1 cellular context compared by ENCODE assay signal in genomic region chr9:83622814-83623633, GRCh38.
A peak's percentile ranks its signal among the peaks of the same experiment; 100 is the strongest.
TF ChIP-seq lines count a peak whose summit lies in the region.

Gene IDNK, plus strand, starts transcription at chr9:83623143. Its CDS starts 29 bp downstream, at chr9:83623172.

TF ChIP-seq in HEK293, 187 proteins besides CTCF, POLR2A, EP300 and RAD21 (continued from another document and continues in another):
- TF ChIP-seq ZFP3 (tag by site-specific recombination; IDR thresholded peaks at IDR 0.05; ENCODE audit: low read depth) (no peak), ZNF366 (tag by site-specific recombination; conservative IDR thresholded peaks at IDR 0.05) (peak; percentile 94), ZNF146 (tag by site-specific recombination; IDR thresholded peaks at IDR 0.05) (no peak), ZNF140 (tag by site-specific recombination; IDR thresholded peaks at IDR 0.05) (no peak), HIC1 (tag by site-specific recombination; IDR thresholded peaks at IDR 0.05) (peak; percentile 83), KLF8 (tag by site-specific recombination; IDR thresholded peaks at IDR 0.05) (peak; percentile 46; the same call in 1 of the 2 replicates), ZNF202 (tag by site-specific recombination; IDR thresholded peaks at IDR 0.05; ENCODE audit: borderline replicate concordance) (no peak), PATZ1 (tag by site-specific recombination; IDR thresholded peaks at IDR 0.05) (peak; percentile 92), BCL11A (tag by site-specific recombination; IDR thresholded peaks at IDR 0.05; ENCODE audit: low read depth) (no peak), REST (tag by site-specific recombination; IDR thresholded peaks at IDR 0.05) (no peak), ZFP41 (tag by site-specific recombination; IDR thresholded peaks at IDR 0.05; ENCODE audit: borderline replicate concordance) (no peak), ZSCAN23 (tag by site-specific recombination; IDR thresholded peaks at IDR 0.05) (no peak), ZNF391 (tag by site-specific recombination; IDR thresholded peaks at IDR 0.05; ENCODE audit: borderline replicate concordance, low read depth) (no peak), ZNF501 (tag by site-specific recombination; IDR thresholded peaks at IDR 0.05) (no peak), ZSCAN30 (tag by site-specific recombination; IDR thresholded peaks at IDR 0.05) (no peak), SALL2 (tag by site-specific recombination; IDR thresholded peaks at IDR 0.05; ENCODE audit: borderline replicate concordance) (no peak), ZNF211 (tag by site-specific recombination; IDR thresholded peaks at IDR 0.05; ENCODE audit: low read depth) (no peak), ZNF621 (tag by site-specific recombination; IDR thresholded peaks at IDR 0.05) (no peak), HOXD13 (CRISPR knock-in tag; IDR thresholded peaks at IDR 0.05; ENCODE audit: borderline replicate concordance) (no peak), GFI1B (tag by site-specific recombination; IDR thresholded peaks at IDR 0.05) (no peak), ZNF747 (tag by site-specific recombination; IDR thresholded peaks at IDR 0.05) (no peak), ZBTB48 (tag by site-specific recombination; IDR thresholded peaks at IDR 0.05) (0 out of 2 replicates have a peak, but pooled peaks have one; percentile 26), ZNF184 (tag by site-specific recombination; IDR thresholded peaks at IDR 0.05) (no peak), GLI4 (tag by site-specific recombination; IDR thresholded peaks at IDR 0.05) (no peak), ZNF423 (tag by site-specific recombination; IDR thresholded peaks at IDR 0.05) (no peak), ZNF266 (tag by site-specific recombination; IDR thresholded peaks at IDR 0.05; ENCODE audit: low read depth) (no peak), TRIM28 (IDR thresholded peaks at IDR 0.05; ENCODE audit: borderline replicate concordance, low read length) (no peak), ZNF768 (tag by site-specific recombination; IDR thresholded peaks at IDR 0.05) (no peak), ZNF701 (tag by site-specific recombination; IDR thresholded peaks at IDR 0.05) (no peak), SP2 (tag by site-specific recombination; IDR thresholded peaks at IDR 0.05) (peak; percentile 88), ZBTB20 (tag by site-specific recombination; IDR thresholded peaks at IDR 0.05) (peak; percentile 78), ZNF19 (tag by site-specific recombination; IDR thresholded peaks at IDR 0.05; ENCODE audit: low read depth) (no peak), ZNF354C (tag by site-specific recombination; IDR thresholded peaks at IDR 0.05; ENCODE audit: borderline replicate concordance, low read depth) (no peak), IKZF3 (tag by site-specific recombination; IDR thresholded peaks at IDR 0.05) (peak; percentile 94), ZNF792 (tag by site-specific recombination; IDR thresholded peaks at IDR 0.05) (no peak), ZNF610 (tag by site-specific recombination; IDR thresholded peaks at IDR 0.05; ENCODE audit: borderline replicate concordance) (no peak), ZNF350 (tag by site-specific recombination; IDR thresholded peaks at IDR 0.05) (no peak), ATF2 (tag by site-specific recombination; IDR thresholded peaks at IDR 0.05; ENCODE audit: low read depth) (no peak), ZBTB7A (tag by site-specific recombination; IDR thresholded peaks at IDR 0.05; ENCODE audit: low read depth) (no peak), ZNF132 (tag by site-specific recombination; IDR thresholded peaks at IDR 0.05; ENCODE audit: borderline replicate concordance) (no peak), ZNF704 (tag by site-specific recombination; IDR thresholded peaks at IDR 0.05) (no peak), ZNF148 (tag by site-specific recombination; IDR thresholded peaks at IDR 0.05; ENCODE audit: borderline replicate concordance) (no peak), YY1 (tag by site-specific recombination; IDR thresholded peaks at IDR 0.05) (peak; percentile 51; the same call in 1 of the 2 replicates), ZNF549 (tag by site-specific recombination; IDR thresholded peaks at IDR 0.05) (no peak), ZNF311 (tag by site-specific recombination; IDR thresholded peaks at IDR 0.05; ENCODE audit: borderline replicate concordance) (no peak), ZNF488 (tag by site-specific recombination; IDR thresholded peaks at IDR 0.05) (no peak), SP3 (tag by site-specific recombination; IDR thresholded peaks at IDR 0.05) (peak; percentile 86), ZNF76 (tag by site-specific recombination; IDR thresholded peaks at IDR 0.05; ENCODE audit: borderline replicate concordance, low read depth) (no peak), BCL11B (tag by site-specific recombination; IDR thresholded peaks at IDR 0.05; ENCODE audit: low read depth) (no peak), ZBTB21 (tag by site-specific recombination; IDR thresholded peaks at IDR 0.05) (no peak), ZNF555 (tag by site-specific recombination; conservative IDR thresholded peaks at IDR 0.05) (no peak), ZNF416 (tag by site-specific recombination; IDR thresholded peaks at IDR 0.05) (no peak), ZNF37A (tag by site-specific recombination; IDR thresholded peaks at IDR 0.05) (no peak), ZSCAN5A (tag by site-specific recombination; IDR thresholded peaks at IDR 0.05) (no peak), ZNF510 (tag by site-specific recombination; IDR thresholded peaks at IDR 0.05; ENCODE audit: insufficient replicate concordance) (no peak), PRDM1 (tag by site-specific recombination; IDR thresholded peaks at IDR 0.05) (peak; percentile 91), KLF16 (tag by site-specific recombination; IDR thresholded peaks at IDR 0.05) (peak; percentile 51; the same call in 1 of the 2 replicates), ZXDB (tag by site-specific recombination; IDR thresholded peaks at IDR 0.05) (peak; percentile 56), ZFHX2 (tag by site-specific recombination; conservative IDR thresholded peaks at IDR 0.05) (no peak), KLF7 (tag by site-specific recombination; IDR thresholded peaks at IDR 0.05; ENCODE audit: borderline replicate concordance) (0 out of 2 replicates have a peak, but pooled peaks have one; percentile 24)
